In the genomic region with DNA sequence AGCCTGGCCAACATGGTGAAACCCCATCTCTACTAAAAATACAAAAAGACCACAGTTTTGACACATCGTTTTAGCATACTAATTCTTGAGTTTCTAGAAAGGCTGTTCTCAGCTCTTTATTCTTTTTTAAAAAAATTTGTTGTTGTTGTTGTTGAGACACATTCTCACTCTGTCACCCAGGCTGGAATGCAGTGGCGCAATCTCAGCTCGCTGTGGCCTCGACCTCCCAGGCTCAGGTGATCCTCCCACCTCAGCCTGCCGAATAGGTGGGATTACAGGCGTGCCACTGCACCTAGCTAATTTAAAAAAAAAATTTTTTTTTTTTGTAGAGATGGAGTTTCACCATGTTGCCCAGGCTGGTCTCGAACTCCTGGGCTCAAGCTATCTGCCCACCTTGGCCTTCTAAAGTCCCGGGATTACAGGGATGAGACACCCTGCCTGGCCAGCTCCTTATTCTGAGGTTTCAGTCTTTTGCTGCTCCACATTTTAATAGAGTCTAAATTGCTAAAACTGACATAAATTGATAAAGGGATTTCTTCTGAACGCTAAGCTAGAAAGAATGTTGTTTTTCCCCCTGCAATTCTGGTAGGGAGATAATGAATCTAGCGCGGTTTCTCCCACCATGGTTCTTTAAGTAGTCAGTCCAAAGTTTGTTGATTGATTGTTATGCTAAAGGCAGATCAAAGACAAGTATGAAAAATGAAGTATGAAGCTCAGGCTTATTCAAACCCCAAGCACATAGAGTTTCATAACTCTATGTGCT, we compare ENCODE assay signal across 14 cellular contexts.
"Had no signal": no experiment of that assay in that cellular context is flagged by ENCODE, and none has a peak within 500 bp of the region (broad histone marks: within the 10 kb centered on the region; RNA-seq: fewer than 3 reads in every experiment).

No MANE protein-coding gene starts in this region.

- H3K4me3 ChIP-seq: breast epithelium, dorsolateral prefrontal cortex, psoas muscle, sigmoid colon, thoracic aorta had no signal

- H3K9me3 ChIP-seq: breast epithelium, psoas muscle, sigmoid colon, thoracic aorta had no signal

- DNase-seq: activated CD4-positive, alpha-beta T cell treated with anti-CD3 and anti-CD28 coated beads, Interleukin-2, amount 50 U/mL, for 48 hours; activated gamma-delta T cell; activated T-cell treated with anti-CD3 and anti-CD28 coated beads, Interleukin-2, amount 50 U/mL, for 48 hours; dorsolateral prefrontal cortex; psoas muscle; sigmoid colon; stimulated activated CD4-positive, alpha-beta T cell treated with anti-CD3 and anti-CD28 coated beads, Interleukin-12 subunit alpha, Interleukin-12 subunit beta, amount 100 ng/mL, for 4 hours; T-helper 2 cell had no signal

- H3K4me3 Mint-ChIP-seq: activated naive CD8-positive, alpha-beta T cell; nephron; stimulated activated naive CD8-positive, alpha-beta T cell treated with anti-CD3 and anti-CD28 coated beads, Interleukin-15, Interleukin-2, amounts not matched to agents 100 ng/mL and 50 ng/mL, for 24 hours had no signal

- H3K36me3 Mint-ChIP-seq: activated naive CD8-positive, alpha-beta T cell had no signal

- H3K4me1 ChIP-seq: psoas muscle had no signal

- H3K27ac ChIP-seq: dorsolateral prefrontal cortex, psoas muscle, sigmoid colon, thoracic aorta had no signal

- H3K36me3 ChIP-seq: breast epithelium, sigmoid colon, thoracic aorta had no signal

- H3K27ac Mint-ChIP-seq: activated naive CD8-positive, alpha-beta T cell; nephron; stimulated activated naive CD8-positive, alpha-beta T cell treated with anti-CD3 and anti-CD28 coated beads, Interleukin-15, Interleukin-2, amounts not matched to agents 100 ng/mL and 50 ng/mL, for 24 hours had no signal

- ATAC-seq: esophagus mucosa, psoas muscle had no signal

- H3K9me3 Mint-ChIP-seq: nephron; stimulated activated naive CD8-positive, alpha-beta T cell treated with anti-CD3 and anti-CD28 coated beads, Interleukin-15, Interleukin-2, amounts not matched to agents 100 ng/mL and 50 ng/mL, for 24 hours had no signal

- H3K27me3 ChIP-seq: breast epithelium, dorsolateral prefrontal cortex, sigmoid colon had no signal

- H3K27me3 Mint-ChIP-seq: activated naive CD8-positive, alpha-beta T cell; stimulated activated naive CD8-positive, alpha-beta T cell treated with anti-CD3 and anti-CD28 coated beads, Interleukin-15, Interleukin-2, amounts not matched to agents 100 ng/mL and 50 ng/mL, for 24 hours had no signal
